11 cellular contexts compared by ENCODE assay signal in the genomic region with DNA sequence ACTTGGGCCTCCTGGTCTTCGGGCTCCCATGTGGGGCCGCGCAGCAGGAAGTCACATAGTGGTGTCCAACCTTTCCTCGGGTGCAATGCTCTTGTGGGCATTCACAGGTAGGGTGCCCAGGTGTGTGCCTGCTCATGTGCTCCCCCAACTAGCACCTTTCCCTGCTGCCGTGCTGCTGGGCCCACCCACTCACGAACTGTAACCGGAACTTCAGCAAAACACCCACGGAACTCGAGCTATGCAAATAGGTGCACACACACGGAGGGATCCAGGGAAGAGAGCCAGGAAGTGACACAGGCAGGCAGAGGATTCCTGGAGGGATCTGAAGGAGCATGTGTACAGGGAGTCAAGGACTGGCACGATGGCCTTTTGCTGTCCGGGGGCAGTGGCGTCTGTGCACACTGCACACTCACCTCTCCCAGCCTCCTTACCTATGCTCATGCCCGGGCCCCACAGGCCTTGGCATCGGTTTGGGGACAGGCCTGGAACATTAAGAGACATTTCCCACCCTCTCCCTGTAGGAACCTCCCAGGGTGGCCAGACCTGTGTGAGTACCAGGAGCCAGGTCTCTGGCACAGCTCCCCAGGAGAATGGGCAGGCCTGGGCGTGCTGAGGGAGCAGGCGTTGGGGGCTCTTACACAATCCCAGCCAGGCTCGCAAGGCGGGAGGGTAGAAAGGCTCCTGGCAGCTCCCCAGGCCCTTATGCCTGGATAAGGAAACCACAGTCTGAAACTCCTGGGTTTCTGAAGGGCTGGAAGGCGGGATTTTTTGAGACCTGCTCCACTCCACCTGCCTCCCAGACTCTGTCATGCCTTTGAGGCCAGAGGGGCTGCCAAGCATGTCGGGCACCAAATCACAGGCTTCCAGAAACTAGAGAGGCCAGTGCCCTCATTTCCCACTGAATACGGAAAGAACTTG. TPM values are rescaled to one million over a fixed set of nuclear protein-coding genes. Genes with fewer than 3 reads are reported as not detected.
A peak's percentile ranks its signal among the peaks of the same experiment; 100 is the strongest.
DNase-seq lines count a peak whose midpoint lies in the region; ATAC-seq, FAIRE-seq and TF ChIP-seq lines count a peak whose summit lies in the region.
"Had no signal": no experiment of that assay in that cellular context is flagged by ENCODE, and none has a peak within 500 bp of the region (broad histone marks: within the 10 kb centered on the region; RNA-seq: fewer than 3 reads in every experiment).

No MANE protein-coding gene starts in this region.

- H2BK20ac ChIP-seq in H1 (ENCODE audit: low read length) = no peak overlapping the region

- peaks cover 5% of the 10 kb centered on the region; the same call in 1 of the 2 replicates for H3K79me1 ChIP-seq in H1 (ENCODE audit: low read depth, low read length)
- H3K79me1 ChIP-seq in mesendoderm (ENCODE audit: low read length) = peaks cover 5% of the 10 kb centered on the region

- no peaks in the 10 kb centered on the region for H4K20me1 ChIP-seq in H1 (replicated peaks in 1 of 2; ENCODE audit: control insufficient read depth in 1 of 2, insufficient read depth in 2 of 2, low read length in 2 of 2)

- H3K56ac ChIP-seq in H1 (replicated peaks; ENCODE audit: insufficient read length, low read depth, low read length) (no peak overlapping the region), mesendoderm (ENCODE audit: low read length) (peak overlapping the region; percentile 42)

- H2BK12ac ChIP-seq in H1 (ENCODE audit: low read depth, low read length) = peak overlapping the region; percentile 35; the same call in 1 of the 2 replicates

- H3K79me2 ChIP-seq in H1 (ENCODE audit: control insufficient read depth in 1 of 2, insufficient read depth in 2 of 2, low read length in 2 of 2) = peaks cover 0 to 16% of the 10 kb centered on the region in 2 experiments; a peak in 2 of 4 replicates
- H3K79me2 ChIP-seq in mesendoderm (ENCODE audit: control insufficient read depth, insufficient read depth, low read length) = peaks cover 2% of the 10 kb centered on the region

- H3K27me3 ChIP-seq in H1 (replicated peaks in 1 of 4; ENCODE audit: control insufficient read depth in 3 of 4, extremely low read depth in 1 of 4, insufficient read depth in 3 of 4, low read length in 3 of 4) (no peaks in the 10 kb centered on the region), mesendoderm (ENCODE audit: insufficient read depth, low read length, poor library complexity) (no peaks in the 10 kb centered on the region), brain microvascular endothelial cell (replicated peaks) (no peaks in the 10 kb centered on the region)

- POLR2A ChIA-PET in H1 (lab: Charles Lee; ENCODE audit: partially characterized antibody) = interaction anchor here (1.1 to 22.8 kb wide), 5 partner anchors 13 to 88 kb away, joined by 3 to 1080 read pairs (median 13); no protein-coding TSS in a partner anchor

- CTCF ChIA-PET in H1 (lab: Charles Lee; ENCODE audit: partially characterized antibody) = interaction anchor here (0.9 to 7.2 kb wide), 10 partner anchors 7 to 101 kb away, joined by 3 to 135 read pairs (median 9); no protein-coding TSS in a partner anchor

- in situ Hi-C loops in brain microvascular endothelial cell (cut with HindIII; ENCODE audit: low pct_ligation_motif_present, low sequenced_read_pairs) = no loop called here

- H3K4me3 ChIP-seq in H1 (ENCODE audit: extremely low read depth in 1 of 4, insufficient read depth in 2 of 4, low read depth in 3 of 4, low read length in 4 of 4) (no peak overlapping the region), mesendoderm (ENCODE audit: low read length) (no peak overlapping the region), brain microvascular endothelial cell (ENCODE audit: low read depth, low read length) (no peak overlapping the region)

- H2BK120ac ChIP-seq in H1 (replicated peaks; ENCODE audit: low read depth, low read length) (peak overlapping the region; percentile 28), mesendoderm (ENCODE audit: low read depth, low read length) (no peak overlapping the region)

- H2BK5ac ChIP-seq in H1 (ENCODE audit: low read depth, low read length) (peak overlapping the region; percentile 55; the same call in 1 of the 2 replicates), mesendoderm (ENCODE audit: low read length) (no peak overlapping the region)

- TF ChIP-seq EP300 in H1 (IDR thresholded peaks at IDR 0.05; ENCODE audit: borderline replicate concordance in 1 of 2, low read depth in 2 of 2, low read length in 2 of 2) = no peak

- H3K4me1 ChIP-seq in H1 (replicated peaks in 1 of 4; ENCODE audit: control insufficient read depth in 3 of 4, insufficient read depth in 4 of 4, low read length in 3 of 4) (peaks cover 0 to 10% (median 3%) of the 10 kb centered on the region in 4 experiments; a peak in 5 of 7 replicates), mesendoderm (ENCODE audit: control insufficient read depth, low read depth, low read length) (no peaks in the 10 kb centered on the region)

- no peak overlapping the region for H3K4me2 ChIP-seq in H1 (ENCODE audit: insufficient read depth in 1 of 2, low read depth in 2 of 2, low read length in 2 of 2)
- H3K4me2 ChIP-seq in mesendoderm (ENCODE audit: low read length) = no peak overlapping the region

- H4K91ac ChIP-seq in H1 (replicated peaks; ENCODE audit: insufficient read length, low read length) = no peak overlapping the region

- TF ChIP-seq RAD21 in H1 (IDR thresholded peaks at IDR 0.05 in 1 of 2, conservative IDR thresholded peaks at IDR 0.05 in 1 of 2; ENCODE audit: low read depth in 2 of 2, low read length in 2 of 2) = no peak

- H2AFZ ChIP-seq in H1 (ENCODE audit: low read length) = no peak overlapping the region

- no peak for TF ChIP-seq POLR2A in H1 (IDR thresholded peaks at IDR 0.05; ENCODE audit: control extremely low read depth in 1 of 2, low read depth in 2 of 2, low read length in 2 of 2)

- H3K14ac ChIP-seq in H1 (ENCODE audit: insufficient read length) = no peak overlapping the region

- no peak overlapping the region for H2BK15ac ChIP-seq in H1 (ENCODE audit: low read length)
- H2BK15ac ChIP-seq in mesendoderm (replicated peaks; ENCODE audit: low read depth) = no peak overlapping the region

- peak; percentile 75 for DNase-seq in DMS153 treated with DMSO at 0.1 percent for 48 hours (lab: John Stamatoyannopoulos, UW; ENCODE audit: unreplicated experiment)
- peak; percentile 88 for DNase-seq in NCI-H2171 treated with DMSO at 0.1 percent for 48 hours (lab: John Stamatoyannopoulos, UW)
- DNase-seq in H1 (ENCODE audit: low read depth in 1 of 2, low spot score in 2 of 2) = no peak
- no peak for DNase-seq in mesendoderm
- DNase-seq in brain microvascular endothelial cell = no peak
- DNase-seq: CD8-positive, alpha-beta T cell; naive thymus-derived CD4-positive, alpha-beta T cell had no signal

- ATAC-seq in HG03039 (IDR thresholded peaks at IDR 0.05; ENCODE audit: unreplicated experiment) = no peak
- no peak for ATAC-seq in HG02885 (IDR thresholded peaks at IDR 0.05; ENCODE audit: poor library complexity, unreplicated experiment)
- no peak for ATAC-seq in HG02759 (IDR thresholded peaks at IDR 0.05; ENCODE audit: unreplicated experiment)
- ATAC-seq: CD8-positive, alpha-beta T cell; naive thymus-derived CD4-positive, alpha-beta T cell had no signal

- H3K23ac ChIP-seq in H1 (ENCODE audit: insufficient read length) (no peak overlapping the region), mesendoderm (ENCODE audit: low read length) (peak overlapping the region; percentile 24)

- TF ChIP-seq CTCF in H1 (IDR thresholded peaks at IDR 0.05; ENCODE audit: control extremely low read depth in 1 of 3, insufficient read depth in 1 of 3, low read depth in 1 of 3, low read length in 3 of 3) (no peak), brain microvascular endothelial cell (IDR thresholded peaks at IDR 0.05; ENCODE audit: low read depth, low read length, missing control alignments) (no peak)

- H4K5ac ChIP-seq in H1 (ENCODE audit: insufficient read length, low read depth, low read length) = no peak overlapping the region
- H4K5ac ChIP-seq in mesendoderm (ENCODE audit: low read length) = no peak overlapping the region

- peaks cover 7% of the 10 kb centered on the region for H3K23me2 ChIP-seq in H1 (ENCODE audit: low read depth, low read length)

- H2AK5ac ChIP-seq in H1 (ENCODE audit: low read depth, low read length) (0 out of 2 replicates have a peak overlapping the region, but pooled peaks have one; percentile 26), mesendoderm (ENCODE audit: low read length) (no peak overlapping the region)

- FAIRE-seq in H1 (lab: Jason Lieb, UNC) = no peak
- FAIRE-seq: TTC549 had no signal

- no peaks in the 10 kb centered on the region for H3K9me3 ChIP-seq in H1 (ENCODE audit: insufficient read depth in 2 of 2, low read depth in 1 of 2, low read length in 1 of 2)

- H4K8ac ChIP-seq in H1 (ENCODE audit: extremely low read depth, insufficient read depth, low read length) = no peak overlapping the region
- no peak overlapping the region for H4K8ac ChIP-seq in mesendoderm (ENCODE audit: low read depth, low read length)

- H3K36me3 ChIP-seq in H1 (ENCODE audit: control insufficient read depth in 2 of 4, insufficient read depth in 4 of 4, low read length in 3 of 4) (no peaks in the 10 kb centered on the region), mesendoderm (ENCODE audit: control insufficient read depth, insufficient read depth, low read length) (no peaks in the 10 kb centered on the region), brain microvascular endothelial cell (replicated peaks) (no peaks in the 10 kb centered on the region)

- H3K9ac ChIP-seq in H1 (replicated peaks in 1 of 4; ENCODE audit: extremely low read depth in 1 of 4, low read depth in 3 of 4, low read length in 3 of 4) (no peak overlapping the region; a peak in 1 of 7 replicates), mesendoderm (ENCODE audit: low read length) (no peak overlapping the region)

- H3K18ac ChIP-seq in H1 (ENCODE audit: extremely low read depth, low read length) (no peak overlapping the region), mesendoderm (ENCODE audit: low read length) (no peak overlapping the region)

- H3K27ac ChIP-seq in H1 (ENCODE audit: low read depth, low read length) (no peak overlapping the region; the same call in 1 of the 2 replicates), mesendoderm (ENCODE audit: low read depth, low read length) (no peak overlapping the region), brain microvascular endothelial cell (no peak overlapping the region)

- no peak overlapping the region for H3K4ac ChIP-seq in H1 (replicated peaks; ENCODE audit: insufficient read length, low read depth, low read length)
- H3K4ac ChIP-seq in mesendoderm (ENCODE audit: low read depth, low read length) = no peak overlapping the region

- 86% methylated on average over 22 of the region's 22 CpGs; no CpG with 5 or more reads in 1 of the 2 experiments for WGBS in H1 (ENCODE audit: extremely low coverage in 1 of 2, insufficient coverage in 1 of 2, insufficient read length in 1 of 2, insufficient replicate concordance in 2 of 2, low coverage in 1 of 2, low lambda C conversion rate in 2 of 2, missing lambda C conversion rate in 1 of 2), 2 experiments
- no CpG with 5 or more reads among the region's 22 CpGs for WGBS in mesendoderm (ENCODE audit: extremely low coverage, insufficient coverage, low lambda C conversion rate)

RNA-seq across cellular contexts. Expression of gene PTMA, which starts 6.6 kb away (rescaled TPM):
- 2,680 and 2,823 TPM in 2 replicates for total RNA-seq in H1 (2021; fragmentation: NEBNext Ultra II Directional; extraction: Animal tissue kit (Norgen Biotek cat#: 25700))
- polyA plus RNA-seq in H1 (2011; rRNA removed) = 643 and 683 TPM in 2 replicates
- 2,462 TPM for polyA plus RNA-seq in H1 (2011; cell fraction: cytosol; rRNA removed)
- 898 TPM for polyA plus RNA-seq in H1 (2011; cell fraction: nucleus; rRNA removed)
- polyA plus RNA-seq in H1 (2012, experiment 1 of 2) = 2,061 to 2,998 TPM (median 2,419 TPM) in 4 replicates
- polyA plus RNA-seq in H1 (2012, experiment 2 of 2) = 1,442 TPM
- 4,157 TPM for polyA plus RNA-seq in H1 (2013, experiment 1 of 2)
- polyA plus RNA-seq in H1 (2013, experiment 2 of 2) = 3,985 TPM
- polyA minus RNA-seq in H1 (2011; rRNA and poly(A)+ RNA removed) = 94.7 and 121 TPM in 2 replicates
- 755 TPM for polyA minus RNA-seq in H1 (2011; cell fraction: cytosol; rRNA and poly(A)+ RNA removed)
- polyA minus RNA-seq in H1 (2011; cell fraction: nucleus; rRNA and poly(A)+ RNA removed) = 623 TPM
- 4,557 TPM for polyA plus RNA-seq in mesendoderm (2013, experiment 1 of 2)
- polyA plus RNA-seq in mesendoderm (2013, experiment 2 of 2) = 4,676 TPM

Comparison
In these comparisons a context has a peak if more than half of its experiments do, and no peak if none do; other contexts are left out.
1. DNase-seq: peak in DMS153 treated with DMSO at 0.1 percent for 48 hours (single experiment) and NCI-H2171 treated with DMSO at 0.1 percent for 48 hours (single experiment); none in H1 (0 of 2), mesendoderm (single experiment) and brain microvascular endothelial cell (single experiment).